ENCODE assay signal across 20 cellular contexts in the genomic region with DNA sequence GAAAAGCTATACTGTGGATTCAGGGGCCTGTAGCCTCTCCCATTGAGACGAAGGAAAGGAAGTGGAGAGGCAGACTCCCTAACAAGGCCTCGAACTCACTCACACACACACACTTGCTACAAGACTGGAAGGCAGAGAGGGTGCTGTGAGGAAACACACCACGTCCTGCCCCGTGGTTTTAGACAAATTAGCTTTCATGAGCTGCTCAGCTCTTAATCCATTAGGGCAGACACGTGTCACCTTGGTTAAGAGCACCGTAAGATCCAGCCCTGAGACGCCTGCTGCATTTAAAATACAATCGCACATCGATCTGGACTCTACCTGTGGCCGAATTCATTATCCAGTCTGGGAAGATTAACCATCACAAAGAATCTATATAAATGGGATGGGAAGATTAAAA.
A peak's percentile ranks its signal among the peaks of the same experiment; 100 is the strongest.
DNase-seq lines count a peak whose midpoint lies in the region; ATAC-seq and TF ChIP-seq lines count a peak whose summit lies in the region.
"Had no signal": no experiment of that assay in that cellular context is flagged by ENCODE, and none has a peak within 500 bp of the region (broad histone marks: within the 10 kb centered on the region; RNA-seq: fewer than 3 reads in every experiment).

No MANE protein-coding gene starts in this region.

- H2AFZ ChIP-seq in DND-41 (ENCODE audit: low read depth, low read length), result no peak overlapping the region
- H2AFZ ChIP-seq: GM23338 had no signal

- no peaks in the 10 kb centered on the region for H3K27me3 ChIP-seq in DND-41 (ENCODE audit: insufficient read depth, low read length, poor library complexity)
- H3K27me3 ChIP-seq: BE2C; BLaER1 treated with 17β-estradiol and CSF1 and Interleukin-3, amounts not matched to agents 10 nM and 100 nM had no signal

- H3K36me3 ChIP-seq in DND-41 (ENCODE audit: insufficient read depth, low read length), result no peaks in the 10 kb centered on the region
- H3K36me3 ChIP-seq: BLaER1 treated with 17β-estradiol and CSF1 and Interleukin-3, amounts not matched to agents 10 nM and 100 nM had no signal

- H3K4me2 ChIP-seq in DND-41 (ENCODE audit: insufficient read depth, low read length), result no peak overlapping the region
- H3K4me2 ChIP-seq: A549, GM23338 had no signal

- no peaks in the 10 kb centered on the region for H3K79me2 ChIP-seq in DND-41 (ENCODE audit: insufficient read depth, low read length)

- no peaks in the 10 kb centered on the region for H3K4me1 ChIP-seq in DND-41 (ENCODE audit: insufficient read depth, low read length)
- H3K4me1 ChIP-seq: A549 had no signal

- no peak overlapping the region for H3K4me3 ChIP-seq in DND-41 (ENCODE audit: low read depth in 1 of 2, low read length in 2 of 2)
- H3K4me3 ChIP-seq: A549; BLaER1 treated with 17β-estradiol and CSF1 and Interleukin-3, amounts not matched to agents 10 nM and 100 nM; GM12878; GM23338 had no signal

- ATAC-seq in DND-41 (ENCODE audit: insufficient read depth, low read depth) (peak; percentile 70), GM18519 (IDR thresholded peaks at IDR 0.05; ENCODE audit: low FRiP score, unreplicated experiment) (no peak)
- ATAC-seq: A549, GM12878, GM23338 had no signal

- peaks cover 6% of the 10 kb centered on the region for H3K9me3 ChIP-seq in DND-41 (ENCODE audit: insufficient read depth, low read length, severe bottlenecking)
- H3K9me3 ChIP-seq: A549, BE2C had no signal

- intact Hi-C loops in posterior vena cava (cut with DNase I), result no loop called here

- no peak overlapping the region for H3K27ac ChIP-seq in DND-41 (ENCODE audit: low read length)
- H3K27ac ChIP-seq: A549; BLaER1 treated with 17β-estradiol and CSF1 and Interleukin-3, amounts not matched to agents 10 nM and 100 nM had no signal

- no peaks in the 10 kb centered on the region for H4K20me1 ChIP-seq in DND-41 (ENCODE audit: insufficient read depth, low read length)
- H4K20me1 ChIP-seq: BLaER1 treated with 17β-estradiol and CSF1 and Interleukin-3, amounts not matched to agents 10 nM and 100 nM had no signal

- DNase-seq in DND-41 (peak; percentile 41), NCI-H82 treated with DMSO at 0.1 percent for 48 hours (lab: John Stamatoyannopoulos, UW; ENCODE audit: unreplicated experiment) (peak; percentile 68), posterior vena cava (ENCODE audit: low spot score) (peak; percentile 10), GM13977 (ENCODE audit: low spot score) (no peak), EL (no peak)
- DNase-seq: 8988T; ACHN; AML-193; BE2C; CD4-positive, alpha-beta T cell; CD8-positive, alpha-beta memory T cell; DMS53; DMS79 treated with DMSO at 0.1 percent for 48 hours; GDM1; HCEC 1CT had no signal

- H3K9ac ChIP-seq in DND-41 (ENCODE audit: low read depth, low read length), result no peak overlapping the region
- H3K9ac ChIP-seq: BLaER1 treated with 17β-estradiol and CSF1 and Interleukin-3, amounts not matched to agents 10 nM and 100 nM had no signal

- TF ChIP-seq CTCF in DND-41 (IDR thresholded peaks at IDR 0.05; ENCODE audit: borderline replicate concordance, extremely low read depth, low read length, poor library complexity, severe bottlenecking), result no peak
- no peak for TF ChIP-seq CTCF in GM13977 (IDR thresholded peaks at IDR 0.05; ENCODE audit: extremely low read depth, insufficient read depth, missing control alignments)

- in situ Hi-C loops in GM13977 (cut with MboI; ENCODE audit: low pct_unique_long_range_greater_than_20kb, low sequenced_read_pairs, unreplicated experiment), result no loop called here

Comparison
In these comparisons a context has a peak if more than half of its experiments do, and no peak if none do; other contexts are left out.
1. DNase-seq: peak in DND-41 (single experiment), NCI-H82 treated with DMSO at 0.1 percent for 48 hours (single experiment) and posterior vena cava (single experiment); none in GM13977 (single experiment) and EL (single experiment).